Comparison of ENCODE assay signal across 21 cellular contexts in the genomic region with DNA sequence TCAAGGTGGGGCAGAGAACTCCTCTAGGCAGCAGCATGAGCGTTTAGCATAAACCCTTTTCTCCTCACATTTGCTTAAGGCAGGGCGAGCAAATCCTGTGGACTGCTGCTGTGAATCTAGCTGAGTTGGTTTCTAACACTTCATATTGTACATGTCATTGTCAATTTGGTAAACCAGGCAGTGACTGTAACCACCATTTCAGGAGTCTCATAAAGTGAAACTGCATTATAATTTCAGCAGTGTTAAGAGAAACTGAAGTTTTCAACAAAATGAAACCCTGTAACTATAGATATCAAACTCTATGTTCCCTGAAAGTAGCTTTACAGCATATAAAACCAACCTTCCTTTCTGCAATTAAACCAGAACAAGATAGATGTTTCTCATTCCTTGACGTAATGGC.
"Had no signal": no experiment of that assay in that cellular context is flagged by ENCODE, and none has a peak within 500 bp of the region (broad histone marks: within the 10 kb centered on the region; RNA-seq: fewer than 3 reads in every experiment).

No MANE protein-coding gene starts in this region.

- DNase-seq: activated CD4-positive, alpha-beta T cell treated with anti-CD3 and anti-CD28 coated beads, Interleukin-2, amount 10 ng/mL, durations not matched to agents 7 days and 5 days; activated CD4-positive, CD25-positive, alpha-beta regulatory T cell treated with anti-CD3 and anti-CD28 coated beads, Interleukin-2, amount 50 U/mL, for 72 hours; activated CD8-positive, alpha-beta T cell treated with anti-CD3 and anti-CD28 coated beads, Interleukin-2, amount 10 ng/mL, durations not matched to agents 7 days and 5 days; activated gamma-delta T cell treated with Interleukin-2 at 50 U/mL for 16 hours; anterior cingulate cortex; body of pancreas; effector CD8-positive, alpha-beta T cell; head of caudate nucleus; mucosa of descending colon; posterior cingulate gyrus; small intestine; stimulated activated CD4-positive, alpha-beta T cell treated with anti-CD3 and anti-CD28 coated beads, Interleukin-15, amount 100 ng/mL, for 24 hours; thyroid gland had no signal

- H3K27me3 Mint-ChIP-seq: activated CD4-positive, alpha-beta T cell treated with anti-CD3 and anti-CD28 coated beads, Interleukin-2, amount 10 ng/mL, durations not matched to agents 7 days and 5 days; activated naive CD4-positive, alpha-beta T cell treated with anti-CD3 and anti-CD28 coated beads, Interleukin-2, amount 50 U/mL, for 24 hours; dendritic cell treated with granulocyte-macrophage colony-stimulating factor and Interleukin-4, amounts not matched to agents 40 ng/mL and 50 ng/mL, for 4 days; memory B cell had no signal

- H3K27me3 ChIP-seq: body of pancreas, cardiac muscle cell, thyroid gland had no signal

- H3K36me3 Mint-ChIP-seq: activated naive CD4-positive, alpha-beta T cell treated with anti-CD3 and anti-CD28 coated beads, Interleukin-2, amount 50 U/mL, for 24 hours; memory B cell; stimulated activated memory B cell treated with anti-CD40 and anti-IgM and Interleukin-4, amounts not matched to agents 10 μg/mL and 1 μg/mL and 100 μg/mL, for 72 hours had no signal

- H3K27ac ChIP-seq: body of pancreas, cardiac muscle cell, thyroid gland, VCaP had no signal

- H3K4me1 ChIP-seq: body of pancreas, thyroid gland had no signal

- H3K9me3 ChIP-seq: body of pancreas, mucosa of descending colon, thyroid gland had no signal

- H3K4me3 ChIP-seq: body of pancreas, cardiac muscle cell, mucosa of descending colon, thyroid gland had no signal

- ATAC-seq: activated CD8-positive, alpha-beta T cell treated with anti-CD3 and anti-CD28 coated beads, Interleukin-2, amount 10 ng/mL, durations not matched to agents 7 days and 5 days; body of pancreas; mucosa of descending colon; sciatic nerve; stimulated activated memory B cell treated with anti-CD40 and anti-IgM and Interleukin-4, amounts not matched to agents 10 μg/mL and 1 μg/mL and 100 μg/mL, for 72 hours had no signal

- H3K4me1 Mint-ChIP-seq: activated CD4-positive, alpha-beta T cell treated with anti-CD3 and anti-CD28 coated beads, Interleukin-2, amount 10 ng/mL, durations not matched to agents 7 days and 5 days; activated naive CD4-positive, alpha-beta T cell treated with anti-CD3 and anti-CD28 coated beads, Interleukin-2, amount 50 U/mL, for 24 hours; memory B cell; stimulated activated memory B cell treated with anti-CD40 and anti-IgM and Interleukin-4, amounts not matched to agents 10 μg/mL and 1 μg/mL and 100 μg/mL, for 72 hours had no signal

- H3K9me3 Mint-ChIP-seq: activated CD4-positive, alpha-beta T cell treated with anti-CD3 and anti-CD28 coated beads, Interleukin-2, amount 10 ng/mL, durations not matched to agents 7 days and 5 days; stimulated activated memory B cell treated with anti-CD40 and anti-IgM and Interleukin-4, amounts not matched to agents 10 μg/mL and 1 μg/mL and 100 μg/mL, for 72 hours had no signal

- H3K27ac Mint-ChIP-seq: activated CD4-positive, alpha-beta T cell treated with anti-CD3 and anti-CD28 coated beads, Interleukin-2, amount 10 ng/mL, durations not matched to agents 7 days and 5 days; activated CD8-positive, alpha-beta T cell treated with anti-CD3 and anti-CD28 coated beads, Interleukin-2, amount 10 ng/mL, durations not matched to agents 7 days and 5 days; activated naive CD4-positive, alpha-beta T cell treated with anti-CD3 and anti-CD28 coated beads, Interleukin-2, amount 50 U/mL, for 24 hours; activated T-helper 1 cell treated with anti-CD3 and anti-CD28 coated beads, Interleukin-12 subunit alpha, Interleukin-12 subunit beta, Interleukin-2, Interleukin-4 antibody, amounts not matched to agents 30 ng/mL and 10 ng/mL and 1 ng/mL, durations not matched to agents 14 hours and 24 hours and 36 hours; dendritic cell treated with granulocyte-macrophage colony-stimulating factor and Interleukin-4, amounts not matched to agents 40 ng/mL and 50 ng/mL, for 4 days; memory B cell; stimulated activated memory B cell treated with anti-CD40 and anti-IgM and Interleukin-4, amounts not matched to agents 10 μg/mL and 1 μg/mL and 100 μg/mL, for 72 hours had no signal

- H3K36me3 ChIP-seq: cardiac muscle cell, thyroid gland had no signal

- H3K4me3 Mint-ChIP-seq: activated CD4-positive, alpha-beta T cell treated with anti-CD3 and anti-CD28 coated beads, Interleukin-2, amount 10 ng/mL, durations not matched to agents 7 days and 5 days; activated CD8-positive, alpha-beta T cell treated with anti-CD3 and anti-CD28 coated beads, Interleukin-2, amount 10 ng/mL, durations not matched to agents 7 days and 5 days; activated naive CD4-positive, alpha-beta T cell treated with anti-CD3 and anti-CD28 coated beads, Interleukin-2, amount 50 U/mL, for 24 hours; activated T-helper 1 cell treated with anti-CD3 and anti-CD28 coated beads, Interleukin-12 subunit alpha, Interleukin-12 subunit beta, Interleukin-2, Interleukin-4 antibody, amounts not matched to agents 30 ng/mL and 10 ng/mL and 1 ng/mL, durations not matched to agents 14 hours and 24 hours and 36 hours; dendritic cell treated with granulocyte-macrophage colony-stimulating factor and Interleukin-4, amounts not matched to agents 40 ng/mL and 50 ng/mL, for 4 days; memory B cell; stimulated activated memory B cell treated with anti-CD40 and anti-IgM and Interleukin-4, amounts not matched to agents 10 μg/mL and 1 μg/mL and 100 μg/mL, for 72 hours had no signal
